Comparison of ENCODE assay signal across 10 cellular contexts in genomic region chr22:37170689-37171405, GRCh38. TPM values are rescaled to one million over a fixed set of nuclear protein-coding genes. Genes with fewer than 3 reads are reported as not detected.
"Had no signal": no experiment of that assay in that cellular context is flagged by ENCODE, and none has a peak within 500 bp of the region (broad histone marks: within the 10 kb centered on the region; RNA-seq: fewer than 3 reads in every experiment).

No MANE protein-coding gene starts in this region.

RNA-seq across cellular contexts. Expression of gene IL2RB, which starts 21.1 kb away (rescaled TPM):
- total RNA-seq: dermis blood vessel endothelial cell, SJSA1 had no signal
- polyA plus RNA-seq: cardiac muscle cell had no signal

RNA-seq across cellular contexts. Expression of gene SSTR3, which starts 41.4 kb away (rescaled TPM):
- total RNA-seq: dermis blood vessel endothelial cell, heart right ventricle, left lobe of liver, lower lobe of right lung, pulmonary artery endothelial cell, right cardiac atrium, SJSA1, thoracic aorta, upper lobe of right lung had no signal
- polyA plus RNA-seq: cardiac muscle cell, heart right ventricle, right cardiac atrium had no signal
